Comparison of ENCODE assay signal across 1 cellular context in genomic region chr4:184641022-184641421, GRCh38.
A peak's percentile ranks its signal among the peaks of the same experiment; 100 is the strongest.
TF ChIP-seq lines count a peak whose summit lies in the region.

No MANE protein-coding gene starts in this region.

TF ChIP-seq in GM12878, 131 proteins besides CTCF, POLR2A, EP300 and RAD21 (continued from another document):
- TF ChIP-seq MEF2B (IDR thresholded peaks at IDR 0.05; ENCODE audit: partially characterized antibody, poor library complexity, severe bottlenecking) (peak; percentile 11), NR2C2 (IDR thresholded peaks at IDR 0.05; ENCODE audit: borderline replicate concordance, control insufficient read depth, insufficient read length, low read depth) (no peak), ASH2L (IDR thresholded peaks at IDR 0.05; ENCODE audit: borderline replicate concordance, low read depth) (no peak), MTA2 (IDR thresholded peaks at IDR 0.05; ENCODE audit: low read depth) (peak; percentile 82), IRF3 (IDR thresholded peaks at IDR 0.05) (no peak), CHD4 (IDR thresholded peaks at IDR 0.05) (no peak), DPF2 (IDR thresholded peaks at IDR 0.05) (no peak)
- TF ChIP-seq, protein P1, sequence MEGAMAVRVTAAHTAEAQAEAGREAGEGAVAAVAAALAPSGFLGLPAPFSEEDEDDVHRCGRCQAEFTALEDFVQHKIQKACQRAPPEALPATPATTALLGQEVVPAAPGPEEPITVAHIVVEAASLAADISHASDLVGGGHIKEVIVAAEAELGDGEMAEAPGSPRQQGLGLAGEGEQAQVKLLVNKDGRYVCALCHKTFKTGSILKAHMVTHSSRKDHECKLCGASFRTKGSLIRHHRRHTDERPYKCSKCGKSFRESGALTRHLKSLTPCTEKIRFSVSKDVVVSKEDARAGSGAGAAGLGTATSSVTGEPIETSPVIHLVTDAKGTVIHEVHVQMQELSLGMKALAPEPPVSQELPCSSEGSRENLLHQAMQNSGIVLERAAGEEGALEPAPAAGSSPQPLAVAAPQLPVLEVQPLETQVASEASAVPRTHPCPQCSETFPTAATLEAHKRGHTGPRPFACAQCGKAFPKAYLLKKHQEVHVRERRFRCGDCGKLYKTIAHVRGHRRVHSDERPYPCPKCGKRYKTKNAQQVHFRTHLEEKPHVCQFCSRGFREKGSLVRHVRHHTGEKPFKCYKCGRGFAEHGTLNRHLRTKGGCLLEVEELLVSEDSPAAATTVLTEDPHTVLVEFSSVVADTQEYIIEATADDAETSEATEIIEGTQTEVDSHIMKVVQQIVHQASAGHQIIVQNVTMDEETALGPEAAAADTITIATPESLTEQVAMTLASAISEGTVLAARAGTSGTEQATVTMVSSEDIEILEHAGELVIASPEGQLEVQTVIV (IDR thresholded peaks at IDR 0.05; ENCODE audit: borderline replicate concordance, partially characterized antibody) = no peak
